ENCODE assay signal across 34 cellular contexts in the genomic region with DNA sequence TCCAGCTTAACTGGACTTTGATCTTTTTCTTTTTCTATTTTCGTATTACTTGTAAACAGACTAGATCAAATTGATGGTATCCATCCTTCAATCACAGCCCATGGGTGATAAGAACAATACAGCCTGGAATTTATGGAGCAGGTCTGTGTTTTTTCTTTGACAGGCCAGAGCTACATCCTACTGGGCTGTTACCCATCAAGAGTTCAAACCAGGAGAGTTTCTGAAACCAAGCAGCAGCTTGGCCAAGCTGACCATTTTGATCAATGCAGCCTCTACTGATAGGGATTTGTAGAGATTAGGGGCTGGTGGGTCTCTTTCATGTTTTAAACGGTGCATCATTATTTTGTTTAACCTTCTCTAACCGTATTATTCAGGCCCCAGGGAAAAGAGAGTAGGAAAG. TPM values are rescaled to one million over a fixed set of nuclear protein-coding genes. Genes with fewer than 3 reads are reported as not detected.
"Had no signal": no experiment of that assay in that cellular context is flagged by ENCODE, and none has a peak within 500 bp of the region (broad histone marks: within the 10 kb centered on the region; RNA-seq: fewer than 3 reads in every experiment).

No MANE protein-coding gene starts in this region.

- H3K27ac ChIP-seq: adrenal gland, brain microvascular endothelial cell, SJCRH30 had no signal

- H3K27me3 ChIP-seq: adrenal gland, brain microvascular endothelial cell, SJCRH30 had no signal

- H3K27ac Mint-ChIP-seq: activated CD4-positive, alpha-beta T cell treated with anti-CD3 and anti-CD28 coated beads for 36 hours; activated CD4-positive, alpha-beta T cell treated with anti-CD3 and anti-CD28 coated beads, Interleukin-2, amount 10 ng/mL, durations not matched to agents 7 days and 5 days; activated CD8-positive, alpha-beta T cell treated with anti-CD3 and anti-CD28 coated beads, Interleukin-2, amount 10 ng/mL, durations not matched to agents 7 days and 5 days; activated naive CD4-positive, alpha-beta T cell treated with anti-CD3 and anti-CD28 coated beads, Interleukin-2, amount 50 U/mL, for 24 hours; activated naive CD8-positive, alpha-beta T cell treated with anti-CD3 and anti-CD28 coated beads, Interleukin-2, amount 10 ng/mL, durations not matched to agents 7 days and 5 days; activated T-cell treated with anti-CD3 and anti-CD28 coated beads, Interleukin-2, amount 50 U/mL, for 24 hours; activated T-helper 2 cell treated with anti-CD3 and anti-CD28 coated beads, Interferon-gamma antibody, Interleukin-2, Interleukin-4, amounts not matched to agents 10 μg/mL and 5 μg/mL and 100 μg/mL, durations not matched to agents 14 hours and 24 hours and 36 hours; WTC11 had no signal

- H3K4me3 Mint-ChIP-seq: activated CD4-positive, alpha-beta T cell treated with anti-CD3 and anti-CD28 coated beads for 36 hours; activated CD4-positive, alpha-beta T cell treated with anti-CD3 and anti-CD28 coated beads, Interleukin-2, amount 10 ng/mL, durations not matched to agents 7 days and 5 days; activated CD8-positive, alpha-beta T cell treated with anti-CD3 and anti-CD28 coated beads, Interleukin-2, amount 10 ng/mL, durations not matched to agents 7 days and 5 days; activated naive CD4-positive, alpha-beta T cell treated with anti-CD3 and anti-CD28 coated beads, Interleukin-2, amount 50 U/mL, for 24 hours; activated naive CD8-positive, alpha-beta T cell treated with anti-CD3 and anti-CD28 coated beads, Interleukin-2, amount 10 ng/mL, durations not matched to agents 7 days and 5 days; activated T-cell treated with anti-CD3 and anti-CD28 coated beads, Interleukin-2, amount 50 U/mL, for 24 hours; central memory CD8-positive, alpha-beta T cell; WTC11 had no signal

- H3K9me3 Mint-ChIP-seq: activated CD4-positive, alpha-beta T cell treated with anti-CD3 and anti-CD28 coated beads, Interleukin-2, amount 10 ng/mL, durations not matched to agents 7 days and 5 days; activated naive CD4-positive, alpha-beta T cell treated with anti-CD3 and anti-CD28 coated beads, Interleukin-2, amount 50 U/mL, for 24 hours; activated naive CD8-positive, alpha-beta T cell treated with anti-CD3 and anti-CD28 coated beads, Interleukin-2, amount 10 ng/mL, durations not matched to agents 7 days and 5 days; activated T-cell treated with anti-CD3 and anti-CD28 coated beads, Interleukin-2, amount 50 U/mL, for 24 hours; activated T-helper 2 cell treated with anti-CD3 and anti-CD28 coated beads, Interferon-gamma antibody, Interleukin-2, Interleukin-4, amounts not matched to agents 10 μg/mL and 5 μg/mL and 100 μg/mL, durations not matched to agents 14 hours and 24 hours and 36 hours; central memory CD8-positive, alpha-beta T cell; WTC11 had no signal

- H3K36me3 Mint-ChIP-seq: activated naive CD4-positive, alpha-beta T cell treated with anti-CD3 and anti-CD28 coated beads, Interleukin-2, amount 50 U/mL, for 24 hours; activated naive CD8-positive, alpha-beta T cell treated with anti-CD3 and anti-CD28 coated beads, Interleukin-2, amount 10 ng/mL, durations not matched to agents 7 days and 5 days; WTC11 had no signal

- ATAC-seq: activated CD4-positive, alpha-beta T cell treated with anti-CD3 and anti-CD28 coated beads for 36 hours; activated CD4-positive, CD25-positive, alpha-beta regulatory T cell treated with anti-CD3 and anti-CD28 coated beads, Interleukin-2, amount 50 U/mL, for 24 hours; activated CD8-positive, alpha-beta T cell treated with anti-CD3 and anti-CD28 coated beads, Interleukin-2, amount 10 ng/mL, durations not matched to agents 7 days and 5 days; K562; Panc1; WTC11 had no signal

- H3K4me1 ChIP-seq: adrenal gland, SJCRH30 had no signal

- H3K9me3 ChIP-seq: adrenal gland, SJCRH30 had no signal

- H3K27me3 Mint-ChIP-seq: activated CD4-positive, alpha-beta T cell treated with anti-CD3 and anti-CD28 coated beads, Interleukin-2, amount 10 ng/mL, durations not matched to agents 7 days and 5 days had no signal

- DNase-seq: activated CD4-positive, alpha-beta T cell treated with anti-CD3 and anti-CD28 coated beads for 36 hours; activated CD4-positive, alpha-beta T cell treated with anti-CD3 and anti-CD28 coated beads, Interleukin-2, amount 10 ng/mL, durations not matched to agents 7 days and 5 days; activated CD4-positive, alpha-beta T cell treated with anti-CD3 and anti-CD28 coated beads, Interleukin-2, amount 50 U/mL, for 48 hours; activated CD8-positive, alpha-beta T cell treated with anti-CD3 and anti-CD28 coated beads, Interleukin-2, amount 10 ng/mL, durations not matched to agents 7 days and 5 days; activated gamma-delta T cell; activated naive CD4-positive, alpha-beta T cell treated with Interleukin-2 at 50 U/mL for 16 hours; activated naive CD8-positive, alpha-beta T cell treated with anti-CD3 and anti-CD28 coated beads, Interleukin-2, amount 10 ng/mL, durations not matched to agents 7 days and 5 days; activated T-cell treated with anti-CD3 and anti-CD28 coated beads, Interleukin-2, amount 50 U/mL, for 24 hours; adrenal gland; aorta; brain microvascular endothelial cell; NCI-H1105; NCI-H1417 treated with DMSO at 0.1 percent for 48 hours; NCI-H187 treated with DMSO at 0.1 percent for 48 hours; NCI-H2081; NCI-H2171 treated with DMSO at 0.1 percent for 48 hours; NCI-H2227 treated with DMSO at 0.1 percent for 48 hours; NCI-H446; NCI-H510A treated with DMSO at 0.1 percent for 48 hours; NCI-H526 treated with DMSO at 0.1 percent for 48 hours; NCI-H774; SHP77; SJCRH30; T1000 had no signal

- H3K4me1 Mint-ChIP-seq: activated CD4-positive, alpha-beta T cell treated with anti-CD3 and anti-CD28 coated beads for 36 hours; activated CD4-positive, alpha-beta T cell treated with anti-CD3 and anti-CD28 coated beads, Interleukin-2, amount 10 ng/mL, durations not matched to agents 7 days and 5 days; activated naive CD4-positive, alpha-beta T cell treated with anti-CD3 and anti-CD28 coated beads, Interleukin-2, amount 50 U/mL, for 24 hours; activated naive CD8-positive, alpha-beta T cell treated with anti-CD3 and anti-CD28 coated beads, Interleukin-2, amount 10 ng/mL, durations not matched to agents 7 days and 5 days; central memory CD8-positive, alpha-beta T cell; WTC11 had no signal

- H3K36me3 ChIP-seq: adrenal gland, brain microvascular endothelial cell, SJCRH30 had no signal

- H3K4me3 ChIP-seq: adrenal gland, K562, SJCRH30 had no signal

RNA-seq across cellular contexts. Expression of gene CCDC190, which starts 24.3 kb away (rescaled TPM):
- total RNA-seq: activated CD4-positive, alpha-beta T cell treated with anti-CD3 and anti-CD28 coated beads for 36 hours; activated CD4-positive, alpha-beta T cell treated with anti-CD3 and anti-CD28 coated beads, Interleukin-2, amount 10 ng/mL, durations not matched to agents 7 days and 5 days; activated CD8-positive, alpha-beta T cell treated with anti-CD3 and anti-CD28 coated beads, Interleukin-2, amount 10 ng/mL, durations not matched to agents 7 days and 5 days; activated naive CD8-positive, alpha-beta T cell treated with anti-CD3 and anti-CD28 coated beads, Interleukin-2, amount 10 ng/mL, durations not matched to agents 7 days and 5 days; activated T-helper 2 cell treated with anti-CD3 and anti-CD28 coated beads, Interferon-gamma antibody, Interleukin-2, Interleukin-4, amounts not matched to agents 10 μg/mL and 5 μg/mL and 100 μg/mL, durations not matched to agents 14 hours and 24 hours and 36 hours; adrenal gland; K562; MCF 10A; SJCRH30; T-helper 1 cell treated with Interleukin-12 subunit alpha and Interleukin-12 subunit beta and Interleukin-4 antibody, amounts not matched to agents 30 ng/mL and 1 ng/mL, for 36 hours; T-helper 2 cell treated with Interferon-gamma antibody and Interleukin-4, amounts not matched to agents 100 ng/mL and 5 ng/mL, for 36 hours; WTC11 had no signal
- polyA plus RNA-seq: adrenal gland, K562 had no signal
